10 cellular contexts compared by ENCODE assay signal in genomic region chr17:43927101-43927935, GRCh38. TPM values are rescaled to one million over a fixed set of nuclear protein-coding genes. Genes with fewer than 3 reads are reported as not detected.
DNase-seq lines count a peak whose midpoint lies in the region; ATAC-seq, FAIRE-seq and TF ChIP-seq lines count a peak whose summit lies in the region.
"Had no signal": no experiment of that assay in that cellular context is flagged by ENCODE, and none has a peak within 500 bp of the region (broad histone marks: within the 10 kb centered on the region; RNA-seq: fewer than 3 reads in every experiment).

No MANE protein-coding gene starts in this region.

- H3K14ac ChIP-seq in mesenchymal stem cell (ENCODE audit: low read length in 2 of 2) = no peak overlapping the region

- H3K4me3 ChIP-seq in mesenchymal stem cell (ENCODE audit: insufficient read depth in 1 of 2, low read depth in 1 of 2, low read length in 2 of 2) (peak overlapping the region in 1 of 2 experiments; percentile 74), suprapubic skin (peak overlapping the region; percentile 39)
- H3K4me3 ChIP-seq: BLaER1 had no signal

- no peak overlapping the region for H2BK5ac ChIP-seq in mesenchymal stem cell (ENCODE audit: low read depth, low read length, poor library complexity, severe bottlenecking)

- H2BK12ac ChIP-seq in mesenchymal stem cell (ENCODE audit: low read length in 2 of 2) = no peak overlapping the region

- H2BK15ac ChIP-seq in mesenchymal stem cell (ENCODE audit: low read depth, poor library complexity, severe bottlenecking) = no peak overlapping the region

- H3K23ac ChIP-seq in mesenchymal stem cell (ENCODE audit: low read length in 2 of 2) = no peak overlapping the region

- H3K9me3 Mint-ChIP-seq in activated CD4-positive, alpha-beta T cell treated with anti-CD3 and anti-CD28 coated beads for 36 hours (ENCODE audit: low read depth) = no peaks in the 10 kb centered on the region
- H3K9me3 Mint-ChIP-seq in central memory CD8-positive, alpha-beta T cell = no peaks in the 10 kb centered on the region

- CTCF ChIA-PET in activated CD4-positive, alpha-beta T cell treated with anti-CD3 and anti-CD28 coated beads for 36 hours (lab: Charles Lee) = interaction anchor here (0.8 to 7.3 kb wide), 4 partner anchors 17 to 78 kb away, joined by 3 to 42 read pairs (median 19); partner anchors contain the start of gene PPY
- CTCF ChIA-PET in GM10248 (lab: Yijun Ruan, JAX) = interaction anchor here (1.7 to 5.6 kb wide), 4 partner anchors 15 to 17 kb away, joined by 6 to 50 read pairs (median 21); partner anchors contain the start of gene PPY

- H3K27ac ChIP-seq in mesenchymal stem cell (ENCODE audit: low read length, poor library complexity, severe bottlenecking) (no peak overlapping the region), suprapubic skin (no peak overlapping the region)
- H3K27ac ChIP-seq: BLaER1 had no signal

- no peak overlapping the region for H3K9ac ChIP-seq in mesenchymal stem cell (ENCODE audit: low read length)
- H3K9ac ChIP-seq: BLaER1 had no signal

- H2BK120ac ChIP-seq in mesenchymal stem cell (ENCODE audit: low read depth, low read length) = no peak overlapping the region

- TF ChIP-seq EP300 in suprapubic skin (IDR thresholded peaks at IDR 0.05) = no peak

- H2AFZ ChIP-seq in mesenchymal stem cell (ENCODE audit: low read depth, low read length) = no peak overlapping the region

- H2AK5ac ChIP-seq in mesenchymal stem cell (ENCODE audit: low read length, severe bottlenecking) = no peak overlapping the region

- H3K4me3 Mint-ChIP-seq in activated CD4-positive, alpha-beta T cell treated with anti-CD3 and anti-CD28 coated beads for 36 hours = peak overlapping the region; percentile 68
- H3K4me3 Mint-ChIP-seq in central memory CD8-positive, alpha-beta T cell = peak overlapping the region; percentile 81

- FAIRE-seq in GM12892 (lab: Jason Lieb, UNC) = no peak

- H3K27me3 ChIP-seq in mesenchymal stem cell (ENCODE audit: control insufficient read depth in 1 of 2, insufficient read depth in 1 of 2, low read length in 2 of 2) = peaks cover 57 to 67% of the 10 kb centered on the region in 2 experiments
- peaks cover 29% of the 10 kb centered on the region for H3K27me3 ChIP-seq in suprapubic skin

- no peak overlapping the region for H4K8ac ChIP-seq in mesenchymal stem cell (ENCODE audit: low read length)

- intact Hi-C loops in activated CD4-positive, alpha-beta T cell treated with anti-CD3 and anti-CD28 coated beads for 36 hours (cut with DNase I, micrococcal nuclease) = no loop called here

- H3K4me2 ChIP-seq in mesenchymal stem cell (ENCODE audit: low read length, poor library complexity, severe bottlenecking) = peak overlapping the region; percentile 38
- H3K4me2 ChIP-seq: BLaER1 had no signal

- TF ChIP-seq CTCF in suprapubic skin (IDR thresholded peaks at IDR 0.05) (no peak), GM10248 (IDR thresholded peaks at IDR 0.05; ENCODE audit: control extremely low read depth, extremely low read depth, low read depth, missing control alignments) (no peak)

- no peak overlapping the region for H3K4ac ChIP-seq in mesenchymal stem cell (ENCODE audit: low read depth in 1 of 2, low read length in 2 of 2)

- POLR2A ChIA-PET in activated CD4-positive, alpha-beta T cell treated with anti-CD3 and anti-CD28 coated beads for 36 hours (lab: Charles Lee) = no interaction called here
- POLR2A ChIA-PET in GM10248 (lab: Yijun Ruan, JAX) = no interaction called here

- no peak overlapping the region for H4K91ac ChIP-seq in mesenchymal stem cell (ENCODE audit: low read length)

- H3K9me3 ChIP-seq in mesenchymal stem cell (ENCODE audit: control insufficient read depth, low read length) (no peaks in the 10 kb centered on the region), suprapubic skin (no peaks in the 10 kb centered on the region)

- DNase-seq in activated CD4-positive, alpha-beta T cell treated with anti-CD3 and anti-CD28 coated beads for 36 hours = peak; percentile 55
- no peak for DNase-seq in activated CD4-positive, alpha-beta T cell treated with anti-CD3 and anti-CD28 coated beads for 48 hours
- DNase-seq in central memory CD8-positive, alpha-beta T cell (ENCODE audit: low spot score in 2 of 2) = no peak
- DNase-seq in mesenchymal stem cell (no peak), suprapubic skin (ENCODE audit: low spot score in 2 of 2) (no peak), GM10248 (ENCODE audit: extremely low spot score) (no peak), GM12892 (ENCODE audit: insufficient read length) (no peak)
- DNase-seq: IMR-90 had no signal

- H3K36me3 ChIP-seq in mesenchymal stem cell (ENCODE audit: control insufficient read depth in 1 of 2, insufficient read depth in 2 of 2, low read depth in 1 of 2, low read length in 2 of 2) (no peaks in the 10 kb centered on the region), suprapubic skin (no peaks in the 10 kb centered on the region)
- H3K36me3 ChIP-seq: BLaER1 had no signal

- TF ChIP-seq POLR2A in suprapubic skin (IDR thresholded peaks at IDR 0.05) (no peak), GM12892 (IDR thresholded peaks at IDR 0.05; ENCODE audit: low read depth, low read length) (no peak)

- peak; percentile 52 for ATAC-seq in activated CD4-positive, alpha-beta T cell treated with anti-CD3 and anti-CD28 coated beads for 36 hours
- no peak for ATAC-seq in central memory CD8-positive, alpha-beta T cell (replicated peaks; ENCODE audit: extremely low read depth, poor library complexity, severe bottlenecking)
- no peak for ATAC-seq in HG02852 (IDR thresholded peaks at IDR 0.05; ENCODE audit: unreplicated experiment)

- H3K18ac ChIP-seq in mesenchymal stem cell (ENCODE audit: low read depth in 1 of 2, low read length in 2 of 2) = no peak overlapping the region

- peaks cover 21% of the 10 kb centered on the region for H3K4me1 Mint-ChIP-seq in activated CD4-positive, alpha-beta T cell treated with anti-CD3 and anti-CD28 coated beads for 36 hours
- H3K4me1 Mint-ChIP-seq in central memory CD8-positive, alpha-beta T cell = peaks cover 17% of the 10 kb centered on the region

- H3K79me1 ChIP-seq in mesenchymal stem cell (replicated peaks; ENCODE audit: low read length, poor library complexity, severe bottlenecking) = no peaks in the 10 kb centered on the region

- 44% methylated on average over 40 of the region's 42 CpGs for WGBS in mesenchymal stem cell
- WGBS in suprapubic skin = 5% methylated on average over 33 of the region's 42 CpGs

- peaks cover 13% of the 10 kb centered on the region for H3K4me1 ChIP-seq in mesenchymal stem cell (ENCODE audit: control insufficient read depth, insufficient read depth, low read depth, low read length)
- peaks cover 11% of the 10 kb centered on the region for H3K4me1 ChIP-seq in suprapubic skin
- H3K4me1 ChIP-seq: BLaER1 had no signal

- H3K27me3 Mint-ChIP-seq in activated CD4-positive, alpha-beta T cell treated with anti-CD3 and anti-CD28 coated beads for 36 hours = peaks cover 3% of the 10 kb centered on the region
- peaks cover 7% of the 10 kb centered on the region for H3K27me3 Mint-ChIP-seq in central memory CD8-positive, alpha-beta T cell

- peak overlapping the region; percentile 74 for H3K27ac Mint-ChIP-seq in activated CD4-positive, alpha-beta T cell treated with anti-CD3 and anti-CD28 coated beads for 36 hours
- H3K27ac Mint-ChIP-seq in central memory CD8-positive, alpha-beta T cell (ENCODE audit: low read depth) = peak overlapping the region; percentile 68

- no peaks in the 10 kb centered on the region for H3K36me3 Mint-ChIP-seq in activated CD4-positive, alpha-beta T cell treated with anti-CD3 and anti-CD28 coated beads for 36 hours (ENCODE audit: low read depth)
- peaks cover 2% of the 10 kb centered on the region for H3K36me3 Mint-ChIP-seq in central memory CD8-positive, alpha-beta T cell (ENCODE audit: insufficient read depth)

RNA-seq across cellular contexts. Expression of gene PPY, which starts 15.0 kb away (rescaled TPM):
- total RNA-seq in activated CD4-positive, alpha-beta T cell treated with anti-CD3 and anti-CD28 coated beads for 36 hours = not detected
- not detected for polyA plus RNA-seq in mesenchymal stem cell (2013, experiment 1 of 2)
- not detected for polyA plus RNA-seq in mesenchymal stem cell (2013, experiment 2 of 2)
- not detected for total RNA-seq in suprapubic skin
- polyA plus RNA-seq in GM12892 (2012; ENCODE audit: missing spikeins) = not detected
- total RNA-seq: IMR-90 had no signal
- polyA plus RNA-seq: IMR-90 had no signal

RNA-seq across cellular contexts. Expression of gene MPP2, which starts 20.0 kb away (rescaled TPM):
- 1 to 10 TPM; 1.2 to 1.3 TPM for total RNA-seq in activated CD4-positive, alpha-beta T cell treated with anti-CD3 and anti-CD28 coated beads for 36 hours
- 0.59 TPM for polyA plus RNA-seq in mesenchymal stem cell (2013, experiment 1 of 2)
- polyA plus RNA-seq in mesenchymal stem cell (2013, experiment 2 of 2) = 0.59 TPM
- total RNA-seq in suprapubic skin = 1 to 10 TPM; 2.3 to 2.7 (median 2.5) TPM
- polyA plus RNA-seq in GM12892 (2012; ENCODE audit: missing spikeins) = 0.08 TPM

RNA-seq across cellular contexts. Expression of gene PYY, which starts 26.4 kb away (rescaled TPM):
- total RNA-seq in activated CD4-positive, alpha-beta T cell treated with anti-CD3 and anti-CD28 coated beads for 36 hours = not detected
- not detected for polyA plus RNA-seq in mesenchymal stem cell (2013, experiment 1 of 2)
- not detected for polyA plus RNA-seq in mesenchymal stem cell (2013, experiment 2 of 2)
- total RNA-seq in suprapubic skin = not detected
- not detected for polyA plus RNA-seq in GM12892 (2012; ENCODE audit: missing spikeins)
- total RNA-seq: IMR-90 had no signal
- polyA plus RNA-seq: IMR-90 had no signal
